11 cellular contexts compared by ENCODE assay signal in the genomic region with DNA sequence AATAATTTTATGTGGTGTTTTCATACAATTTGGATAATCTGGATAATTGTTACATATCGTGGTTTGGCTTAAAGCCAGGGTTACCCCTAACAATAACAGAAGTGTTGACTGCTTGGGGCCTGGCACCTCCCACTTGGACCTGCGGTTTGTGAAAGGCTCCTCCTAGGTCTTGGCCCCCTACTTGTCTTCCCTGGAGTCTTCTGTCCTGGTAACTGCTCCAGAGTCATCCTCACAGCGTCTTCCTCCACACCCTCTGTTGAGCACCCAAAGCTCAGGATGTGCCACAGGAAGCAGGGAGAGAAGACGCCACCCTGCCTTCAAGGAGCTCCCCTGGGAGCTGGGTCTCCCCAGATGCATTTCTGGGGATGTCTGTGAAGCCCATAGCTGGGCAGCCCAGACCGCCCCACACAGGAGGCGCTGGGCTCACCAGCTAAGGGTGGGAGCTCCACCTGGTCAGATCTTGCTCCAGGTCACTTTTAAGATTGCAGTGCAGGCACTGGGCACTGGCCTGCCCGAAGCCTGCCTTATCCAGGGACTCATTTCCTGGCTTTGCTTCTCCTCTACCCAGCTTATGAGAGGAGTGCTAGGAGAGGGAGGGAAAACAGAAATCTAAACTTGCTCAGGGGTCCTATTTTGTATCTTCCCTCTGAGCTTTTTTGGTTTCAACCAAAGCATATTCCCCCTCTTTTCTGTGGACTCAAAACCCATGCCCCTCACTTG.
DNase-seq lines count a peak whose midpoint lies in the region; ATAC-seq, FAIRE-seq and TF ChIP-seq lines count a peak whose summit lies in the region.
"Had no signal": no experiment of that assay in that cellular context is flagged by ENCODE, and none has a peak within 500 bp of the region (broad histone marks: within the 10 kb centered on the region; RNA-seq: fewer than 3 reads in every experiment).

No MANE protein-coding gene starts in this region.

- CTCF ChIA-PET in GM12878 (lab: Yijun Ruan, JAX): interaction anchor here (0.7 to 1.5 kb wide), 4 partner anchors 9 to 95 kb away, joined by 3 to 5 read pairs (median 3); no protein-coding TSS in a partner anchor

- no peak for TF ChIP-seq CTCF in GM12878 (IDR thresholded peaks at IDR 0.05 in 2 of 3, conservative IDR thresholded peaks at IDR 0.05 in 1 of 3; ENCODE audit: control insufficient read depth in 2 of 3, extremely low read depth in 1 of 3, insufficient read depth in 1 of 3, low read depth in 3 of 3, low read length in 3 of 3)

- no TSS peak for BruUV-seq in GM12878 (replicated peaks; lab: Mats Ljungman, UMichigan)

- H4K20me1 ChIP-seq in GM12878 (ENCODE audit: control insufficient read depth, insufficient read depth): no peaks in the 10 kb centered on the region

- no peak overlapping the region for H3K4me3 ChIP-seq in GM12878

- POLR2A ChIA-PET in GM12878 (lab: Charles Lee): interaction anchor here (0.5 to 0.9 kb wide), 3 partner anchors 9 to 219 kb away, joined by 3 to 6 read pairs (median 3); no protein-coding TSS in a partner anchor

- peaks cover 18% of the 10 kb centered on the region for H3K4me1 Mint-ChIP-seq in activated T-helper 2 cell treated with anti-CD3 and anti-CD28 coated beads, Interferon-gamma antibody, Interleukin-2, Interleukin-4, amounts not matched to agents 10 μg/mL and 5 μg/mL and 100 μg/mL, durations not matched to agents 14 hours and 24 hours and 36 hours (ENCODE audit: low read depth)

- H3K9ac ChIP-seq in GM12878 (ENCODE audit: control insufficient read depth, insufficient read depth, low read length): no peak overlapping the region; the same call in 1 of the 2 replicates

- 34% methylated on average over 7 of the region's 7 CpGs for whole genome bisulfite sequencing in GM12878 (ENCODE audit: insufficient coverage, insufficient replicate concordance, low lambda C conversion rate, missing lambda C conversion rate)

- peak; percentile 55 for DNase-seq in AG08395 (ENCODE audit: low spot score)
- DNase-seq in GM12878 (ENCODE audit: low read depth, low spot score): no peak
- DNase-seq in mesenteric fat pad (ENCODE audit: low spot score): peak; percentile 71
- no peak for DNase-seq in ACHN
- DNase-seq in activated T-helper 2 cell treated with anti-CD3 and anti-CD28 coated beads, Interferon-gamma antibody, Interleukin-2, Interleukin-4, amounts not matched to agents 10 μg/mL and 5 μg/mL and 100 μg/mL, durations not matched to agents 14 hours and 24 hours and 36 hours (ENCODE audit: low spot score): no peak
- DNase-seq: activated naive CD8-positive, alpha-beta T cell treated with anti-CD3 and anti-CD28 coated beads, Interleukin-2, amount 10 ng/mL, durations not matched to agents 7 days and 5 days; NCI-H69; nephron progenitor cell had no signal

- peaks cover 2% of the 10 kb centered on the region for H3K27me3 Mint-ChIP-seq in activated T-helper 2 cell treated with anti-CD3 and anti-CD28 coated beads, Interferon-gamma antibody, Interleukin-2, Interleukin-4, amounts not matched to agents 10 μg/mL and 5 μg/mL and 100 μg/mL, durations not matched to agents 14 hours and 24 hours and 36 hours (ENCODE audit: low read depth)

- no peaks in the 10 kb centered on the region for H3K9me3 Mint-ChIP-seq in activated T-helper 2 cell treated with anti-CD3 and anti-CD28 coated beads, Interferon-gamma antibody, Interleukin-2, Interleukin-4, amounts not matched to agents 10 μg/mL and 5 μg/mL and 100 μg/mL, durations not matched to agents 14 hours and 24 hours and 36 hours

- SMC1A ChIA-PET in GM12878 (lab: Charles Lee; ENCODE audit: uncharacterized antibody, unreplicated experiment): interaction anchor here (0.7 to 3.3 kb wide), 15 partner anchors 9 to 313 kb away, joined by 3 to 24 read pairs (median 3); no protein-coding TSS in a partner anchor

- in situ Hi-C loops in GM12878 (cut with MboI) (no loop called here), ACHN (cut with HindIII; ENCODE audit: low pct_ligation_motif_present, low pct_unique_long_range_greater_than_20kb, low sequenced_read_pairs) (no loop called here)

- H3K36me3 Mint-ChIP-seq in activated T-helper 2 cell treated with anti-CD3 and anti-CD28 coated beads, Interferon-gamma antibody, Interleukin-2, Interleukin-4, amounts not matched to agents 10 μg/mL and 5 μg/mL and 100 μg/mL, durations not matched to agents 14 hours and 24 hours and 36 hours (ENCODE audit: low read depth): no peaks in the 10 kb centered on the region

- H3K27ac ChIP-seq in GM12878 (ENCODE audit: control insufficient read depth, insufficient read depth): no peak overlapping the region

- no peak overlapping the region for H2AFZ ChIP-seq in GM12878 (ENCODE audit: control insufficient read depth, low read depth, low read length)

- H3K4me3 Mint-ChIP-seq in activated T-helper 2 cell treated with anti-CD3 and anti-CD28 coated beads, Interferon-gamma antibody, Interleukin-2, Interleukin-4, amounts not matched to agents 10 μg/mL and 5 μg/mL and 100 μg/mL, durations not matched to agents 14 hours and 24 hours and 36 hours (ENCODE audit: low read depth): no peak overlapping the region
- H3K4me3 Mint-ChIP-seq: nephron progenitor cell had no signal

- peak overlapping the region; percentile 71 for H3K4me2 ChIP-seq in GM12878 (ENCODE audit: control insufficient read depth, insufficient read depth)

- no peak for TF ChIP-seq EP300 in GM12878 (IDR thresholded peaks at IDR 0.05; ENCODE audit: borderline replicate concordance in 1 of 2, control insufficient read depth in 1 of 2, low read depth in 2 of 2, low read length in 2 of 2)

- RAD21 ChIA-PET in GM12878 (lab: Charles Lee; ENCODE audit: unreplicated experiment): interaction anchor here (0.9 to 1.7 kb wide), 5 partner anchors 9 to 89 kb away, joined by 3 to 12 read pairs (median 4); no protein-coding TSS in a partner anchor

- TF ChIP-seq RAD21 in GM12878 (IDR thresholded peaks at IDR 0.05; ENCODE audit: insufficient read depth, low read depth, low read length): no peak

- no peaks in the 10 kb centered on the region for H3K27me3 ChIP-seq in GM12878 (replicated peaks in 1 of 2; ENCODE audit: control insufficient read depth in 2 of 2, insufficient read depth in 2 of 2, low read length in 1 of 2)

- no peaks in the 10 kb centered on the region for H3K36me3 ChIP-seq in GM12878 (ENCODE audit: control insufficient read depth in 2 of 2, insufficient read depth in 2 of 2, low read length in 1 of 2)

- FAIRE-seq in GM12878 (lab: Jason Lieb, UNC): no peak

- H3K9me3 ChIP-seq in GM12878 (replicated peaks; ENCODE audit: control insufficient read depth, insufficient read depth, low read length): peaks cover 1% of the 10 kb centered on the region; the same call in 1 of the 3 replicates

- intact Hi-C loops in GM12878 (cut with micrococcal nuclease; ENCODE audit: unreplicated experiment): loop anchor here (5.0 kb wide), 1 partner anchor 38 kb away; no protein-coding TSS in a partner anchor
- intact Hi-C loops in activated T-helper 2 cell treated with anti-CD3 and anti-CD28 coated beads, Interferon-gamma antibody, Interleukin-2, Interleukin-4, amounts not matched to agents 10 μg/mL and 5 μg/mL and 100 μg/mL, durations not matched to agents 14 hours and 24 hours and 36 hours (cut with micrococcal nuclease): loop anchor here (1.0 kb wide), 3 partner anchors 9 to 34 kb away; no protein-coding TSS in a partner anchor

- no peak for TF ChIP-seq POLR2A in GM12878 (IDR thresholded peaks at IDR 0.05; ENCODE audit: low read depth, low read length)

- H3K27ac Mint-ChIP-seq in activated T-helper 2 cell treated with anti-CD3 and anti-CD28 coated beads, Interferon-gamma antibody, Interleukin-2, Interleukin-4, amounts not matched to agents 10 μg/mL and 5 μg/mL and 100 μg/mL, durations not matched to agents 14 hours and 24 hours and 36 hours: no peak overlapping the region

- peaks cover 18% of the 10 kb centered on the region for H3K4me1 ChIP-seq in GM12878 (ENCODE audit: control insufficient read depth, insufficient read depth, low read length)

- ATAC-seq in HG03135 (IDR thresholded peaks at IDR 0.05; ENCODE audit: unreplicated experiment) (peak; percentile 7), GM12878 (peak; percentile 17), GM21526 (IDR thresholded peaks at IDR 0.05; ENCODE audit: low FRiP score, unreplicated experiment) (no peak), HG03039 (IDR thresholded peaks at IDR 0.05; ENCODE audit: unreplicated experiment) (no peak)

- no peaks in the 10 kb centered on the region for H3K79me2 ChIP-seq in GM12878 (ENCODE audit: control insufficient read depth, insufficient read depth, low read length)

TF ChIP-seq in GM12878, 131 proteins besides CTCF, POLR2A, EP300 and RAD21:
- TF ChIP-seq, protein P1, sequence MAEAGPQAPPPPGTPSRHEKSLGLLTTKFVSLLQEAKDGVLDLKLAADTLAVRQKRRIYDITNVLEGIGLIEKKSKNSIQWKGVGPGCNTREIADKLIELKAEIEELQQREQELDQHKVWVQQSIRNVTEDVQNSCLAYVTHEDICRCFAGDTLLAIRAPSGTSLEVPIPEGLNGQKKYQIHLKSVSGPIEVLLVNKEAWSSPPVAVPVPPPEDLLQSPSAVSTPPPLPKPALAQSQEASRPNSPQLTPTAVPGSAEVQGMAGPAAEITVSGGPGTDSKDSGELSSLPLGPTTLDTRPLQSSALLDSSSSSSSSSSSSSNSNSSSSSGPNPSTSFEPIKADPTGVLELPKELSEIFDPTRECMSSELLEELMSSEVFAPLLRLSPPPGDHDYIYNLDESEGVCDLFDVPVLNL (IDR thresholded peaks at IDR 0.05; ENCODE audit: low read depth, low read length): no peak
- TF ChIP-seq HDGF (IDR thresholded peaks at IDR 0.05) (no peak), RUNX3 (IDR thresholded peaks at IDR 0.05; ENCODE audit: low read length) (peak; percentile 12; the same call in 1 of the 2 replicates)

Comparison
In these comparisons a context has a peak if more than half of its experiments do, and no peak if none do; other contexts are left out.
1. DNase-seq: peak in AG08395 (single experiment) and mesenteric fat pad (single experiment); none in GM12878 (single experiment), ACHN (single experiment) and activated T-helper 2 cell treated with anti-CD3 and anti-CD28 coated beads, Interferon-gamma antibody, Interleukin-2, Interleukin-4, amounts not matched to agents 10 μg/mL and 5 μg/mL and 100 μg/mL, durations not matched to agents 14 hours and 24 hours and 36 hours (single experiment).
2. ATAC-seq: peak in HG03135 (single experiment) and GM12878 (single experiment); none in GM21526 (single experiment) and HG03039 (single experiment).